In genomic region chr9:72524820-72525539, GRCh38 we compare ENCODE assay signal across 8 cellular contexts. TPM values are rescaled to one million over a fixed set of nuclear protein-coding genes. Genes with fewer than 3 reads are reported as not detected.
DNase-seq lines count a peak whose midpoint lies in the region; ATAC-seq and TF ChIP-seq lines count a peak whose summit lies in the region.

No MANE protein-coding gene starts in this region.

- H4K20me1 ChIP-seq in OCI-LY3 (ENCODE audit: insufficient read depth, low read length) (no peaks in the 10 kb centered on the region), Karpas-422 (ENCODE audit: insufficient read depth, low read depth, low read length) (no peaks in the 10 kb centered on the region)

- H3K36me3 Mint-ChIP-seq in natural killer cell = no peaks in the 10 kb centered on the region

- peaks cover 10 to 11% of the 10 kb centered on the region in 2 donors for H3K4me1 Mint-ChIP-seq in natural killer cell

- peak; percentile 51 for ATAC-seq in GM21717 (IDR thresholded peaks at IDR 0.05; ENCODE audit: unreplicated experiment)
- peak in 2 of 3 donors; percentile 23 to 29 for ATAC-seq in natural killer cell
- ATAC-seq in HG03520 (IDR thresholded peaks at IDR 0.05; ENCODE audit: unreplicated experiment) = no peak

- H3K9me3 ChIP-seq in OCI-LY3 (ENCODE audit: insufficient read depth, low read length) (no peaks in the 10 kb centered on the region), Karpas-422 (ENCODE audit: low read length) (no peaks in the 10 kb centered on the region)

- intact Hi-C loops in natural killer cell (cut with micrococcal nuclease) = no loop called here

- H3K4me3 ChIP-seq in OCI-LY3 (ENCODE audit: low read length) (no peak overlapping the region), Karpas-422 (ENCODE audit: low read length) (no peak overlapping the region)

- H3K4me3 Mint-ChIP-seq in natural killer cell = no peak overlapping the region

- H3K27ac Mint-ChIP-seq in natural killer cell = no peak overlapping the region

- H3K36me3 ChIP-seq in OCI-LY3 (replicated peaks; ENCODE audit: low read depth, low read length) (no peaks in the 10 kb centered on the region), Karpas-422 (ENCODE audit: insufficient read depth, low read length) (no peaks in the 10 kb centered on the region)

- no peak overlapping the region for H3K9ac ChIP-seq in OCI-LY3 (ENCODE audit: low read length)
- no peak overlapping the region for H3K9ac ChIP-seq in Karpas-422 (ENCODE audit: low read length)

- 0 out of 2 replicates have a peak overlapping the region, but pooled peaks have one; percentile 9 for H3K4me2 ChIP-seq in OCI-LY3 (ENCODE audit: low read length)
- no peak overlapping the region for H3K4me2 ChIP-seq in Karpas-422 (ENCODE audit: low read depth, low read length, poor library complexity, severe bottlenecking)

- H3K27me3 Mint-ChIP-seq in natural killer cell (ENCODE audit: low read depth in 2 of 2) = peaks cover 8 to 13% of the 10 kb centered on the region in 2 donors

- H3K4me1 ChIP-seq in OCI-LY3 (ENCODE audit: low read length) (peaks cover 27% of the 10 kb centered on the region), Karpas-422 (ENCODE audit: low read length) (no peaks in the 10 kb centered on the region)

- no peaks in the 10 kb centered on the region for H3K9me3 Mint-ChIP-seq in natural killer cell

- TF ChIP-seq CTCF in OCI-LY3 (IDR thresholded peaks at IDR 0.05; ENCODE audit: low read depth, low read length) (no peak), natural killer cell (IDR thresholded peaks at IDR 0.05) (no peak)

- no peak overlapping the region for H3K27ac ChIP-seq in OCI-LY3 (ENCODE audit: low read length)
- H3K27ac ChIP-seq in Karpas-422 (ENCODE audit: low read length) = no peak overlapping the region

- H3K9me2 ChIP-seq in Karpas-422 (replicated peaks; ENCODE audit: insufficient read depth, low read length) = no peaks in the 10 kb centered on the region

- H3K27me3 ChIP-seq in OCI-LY3 (ENCODE audit: low read depth, low read length) (no peaks in the 10 kb centered on the region), Karpas-422 (ENCODE audit: low read length) (no peaks in the 10 kb centered on the region)

- no peak overlapping the region; the same call in 1 of the 2 replicates for H2AFZ ChIP-seq in OCI-LY3 (ENCODE audit: low read depth, low read length)
- H2AFZ ChIP-seq in Karpas-422 (ENCODE audit: low read length) = no peak overlapping the region

- H3K79me2 ChIP-seq in OCI-LY3 (ENCODE audit: low read length) (no peaks in the 10 kb centered on the region), Karpas-422 (ENCODE audit: low read length) (no peaks in the 10 kb centered on the region)

- DNase-seq in DMS53 treated with DMSO at 0.1 percent for 48 hours (lab: John Stamatoyannopoulos, UW; ENCODE audit: unreplicated experiment) = peak; percentile 59
- peak; percentile 100 for DNase-seq in dermis blood vessel endothelial cell
- DNase-seq in natural killer cell = no peak
- no peak for DNase-seq in Karpas-422
- DNase-seq in AML-193 (lab: John Stamatoyannopoulos, UW) = no peak

RNA-seq across cellular contexts. Expression of gene TMC1, which starts 3.6 kb away (rescaled TPM):
- total RNA-seq in dermis blood vessel endothelial cell = 0.74 and 3.4 TPM in 2 replicates
- not detected for total RNA-seq in natural killer cell
- not detected in 2 replicates for total RNA-seq in Karpas-422 (2014; rRNA removed; shearing (Covaris generic); ENCODE audit: low replicate concordance)

Comparison
In these comparisons a context has a peak if more than half of its experiments do, and no peak if none do; other contexts are left out.
1. DNase-seq: peak in DMS53 treated with DMSO at 0.1 percent for 48 hours (single experiment) and dermis blood vessel endothelial cell (single experiment); none in natural killer cell (single experiment), Karpas-422 (single experiment) and AML-193 (0 of 2).